ENCODE assay signal across 17 cellular contexts in genomic region chr2:217261452-217261851, GRCh38.
DNase-seq lines count a peak whose midpoint lies in the region; ATAC-seq and TF ChIP-seq lines count a peak whose summit lies in the region.
"Had no signal": no experiment of that assay in that cellular context is flagged by ENCODE, and none has a peak within 500 bp of the region (broad histone marks: within the 10 kb centered on the region; RNA-seq: fewer than 3 reads in every experiment).

No MANE protein-coding gene starts in this region.

- no peak for TF ChIP-seq CTCF in choroid plexus epithelial cell (conservative IDR thresholded peaks at IDR 0.05; ENCODE audit: low read depth, low read length)
- TF ChIP-seq CTCF in CD14-positive monocyte (IDR thresholded peaks at IDR 0.05) = no peak

- intact Hi-C loops in CD14-positive monocyte (cut with micrococcal nuclease) = no loop called here

- no peaks in the 10 kb centered on the region for H3K4me1 Mint-ChIP-seq in CD14-positive monocyte

- H3K9me3 Mint-ChIP-seq in CD14-positive monocyte = peaks cover 0 to 6% (median 5%) of the 10 kb centered on the region in 7 donors

- H3K4me3 Mint-ChIP-seq in CD14-positive monocyte = peak overlapping the region in 1 of 2 donors; percentile 17
- H3K4me3 Mint-ChIP-seq: T-helper 2 cell treated with Interferon-gamma antibody and Interleukin-4, amounts not matched to agents 5 μg/mL and 100 μg/mL, for 36 hours had no signal

- ATAC-seq in GM21619 (IDR thresholded peaks at IDR 0.05; ENCODE audit: unreplicated experiment) = no peak
- ATAC-seq: upper lobe of right lung had no signal

- H3K4me3 ChIP-seq in choroid plexus epithelial cell (ENCODE audit: low read depth, low read length) = no peak overlapping the region
- H3K4me3 ChIP-seq: upper lobe of right lung had no signal

- no peaks in the 10 kb centered on the region for H3K36me3 Mint-ChIP-seq in CD14-positive monocyte

- peaks cover 12 to 27% (median 25%) of the 10 kb centered on the region in 3 donors for H3K27me3 Mint-ChIP-seq in CD14-positive monocyte (ENCODE audit: low read depth in 3 of 3)

- no peak overlapping the region for H3K27ac Mint-ChIP-seq in CD14-positive monocyte
- H3K27ac Mint-ChIP-seq: T-helper 2 cell treated with Interferon-gamma antibody and Interleukin-4, amounts not matched to agents 5 μg/mL and 100 μg/mL, for 36 hours had no signal

- peak; percentile 26 for DNase-seq in EL
- peak; percentile 68 for DNase-seq in OCI-M1 (lab: John Stamatoyannopoulos, UW)
- peak; percentile 71 for DNase-seq in choroid plexus epithelial cell (ENCODE audit: low read depth)
- peak; percentile 80 for DNase-seq in pulmonary artery endothelial cell (ENCODE audit: low read depth, low spot score)
- DNase-seq in CD14-positive monocyte (ENCODE audit: low spot score) = no peak
- DNase-seq in stimulated activated CD4-positive, alpha-beta T cell treated with anti-CD3 and anti-CD28 coated beads, Interleukin-4, amount 100 ng/mL, for 24 hours = no peak
- no peak for DNase-seq in T-helper 1 cell
- DNase-seq: activated CD4-positive, alpha-beta T cell treated with anti-CD3 and anti-CD28 coated beads for 4 hours; activated effector memory CD4-positive, alpha-beta T cell treated with anti-CD3 and anti-CD28 coated beads, Interleukin-2, amount 50 U/mL, for 16 hours; amygdala; DND-41; NCI-H1092 treated with DMSO at 0.1 percent for 48 hours; SHP77; stimulated activated naive CD4-positive, alpha-beta T cell treated with Interleukin-2 at 50 U/mL for 16 hours; upper lobe of right lung had no signal

Comparison
In these comparisons a context has a peak if more than half of its experiments do, and no peak if none do; other contexts are left out.
1. DNase-seq: peak in EL (single experiment), OCI-M1 (single experiment), choroid plexus epithelial cell (single experiment) and pulmonary artery endothelial cell (single experiment); none in CD14-positive monocyte (single experiment), stimulated activated CD4-positive, alpha-beta T cell treated with anti-CD3 and anti-CD28 coated beads, Interleukin-4, amount 100 ng/mL, for 24 hours (single experiment) and T-helper 1 cell (0 of 5).